8 cellular contexts compared by ENCODE assay signal in genomic region chr12:89709994-89710872, GRCh38. TPM values are rescaled to one million over a fixed set of nuclear protein-coding genes. Genes with fewer than 3 reads are reported as not detected.
DNase-seq lines count a peak whose midpoint lies in the region; ATAC-seq, FAIRE-seq and TF ChIP-seq lines count a peak whose summit lies in the region.

No MANE protein-coding gene starts in this region.

- H3K27me3 Mint-ChIP-seq in Calu3 (ENCODE audit: unreplicated experiment) = no peaks in the 10 kb centered on the region

- WGBS in GM23248 (ENCODE audit: low coverage in 1 of 2, low lambda C conversion rate in 2 of 2, missing lambda C conversion rate in 2 of 2), 2 experiments = 4 to 5% methylated on average over 45 of the region's 45 CpGs

- H3K27ac ChIP-seq in GM23248 (peak overlapping the region; percentile 90), PC-9 (peak overlapping the region; percentile 59), kidney (ENCODE audit: low read depth in 2 of 2, low read length in 2 of 2) (peak overlapping the region; percentile 98)

- H3K4me1 ChIP-seq in GM23248 (ENCODE audit: insufficient read depth) (peaks cover 15% of the 10 kb centered on the region; the same call in 1 of the 2 replicates), PC-9 (replicated peaks; ENCODE audit: insufficient read depth) (peaks cover 26% of the 10 kb centered on the region), kidney (ENCODE audit: control insufficient read depth in 1 of 2, insufficient read depth in 1 of 2, low read depth in 1 of 2, low read length in 2 of 2) (peaks cover 0 to 9% of the 10 kb centered on the region in 2 donors)

- DNase-seq in Calu3 (peak; percentile 61), GM23248 (peak; percentile 74), PC-9 (no peak), bronchial epithelial cell (ENCODE audit: low read depth) (peak; percentile 27), kidney (peak; percentile 93), RCC 7860 (ENCODE audit: low spot score) (no peak)
- peak; percentile 17 to 33 for DNase-seq in stimulated activated CD4-positive, alpha-beta T cell treated with anti-CD3 and anti-CD28 coated beads, Interleukin-1b, Interleukin-23, amount 100 ng/mL, for 4 hours (ENCODE audit: low read depth in 2 of 2)

- H2AFZ ChIP-seq in GM23248 = peak overlapping the region; percentile 78
- H2AFZ ChIP-seq in PC-9 = peak overlapping the region; percentile 98

- no peaks in the 10 kb centered on the region for H4K20me1 ChIP-seq in GM23248 (ENCODE audit: insufficient read depth)
- 0 out of 2 replicates have a peak, but pooled peaks cover 6% of the 10 kb centered on the region for H4K20me1 ChIP-seq in PC-9 (ENCODE audit: insufficient read depth)

- CTCF ChIA-PET in Calu3 (lab: Charles Lee) (interaction anchor here (1.0 to 1.4 kb wide), 2 partner anchors 28 to 279 kb away, joined by 4 read pairs; no protein-coding TSS in a partner anchor), PC-9 (lab: Charles Lee) (interaction anchor here (0.6 kb wide), 1 partner anchor 251 kb away, joined by 3 read pairs; no protein-coding TSS in a partner anchor)

- H3K4me3 Mint-ChIP-seq in Calu3 (ENCODE audit: low read depth, unreplicated experiment) = peak overlapping the region; percentile 91

- H3K4me2 ChIP-seq in GM23248 (ENCODE audit: unreplicated experiment) (peak overlapping the region; percentile 82), PC-9 (peak overlapping the region; percentile 79)

- intact Hi-C loops in Calu3 (cut with micrococcal nuclease; ENCODE audit: unreplicated experiment) = loop anchor here (1.0 to 5.0 kb wide), 5 partner anchors 46 to 252 kb away; no protein-coding TSS in a partner anchor
- intact Hi-C loops in PC-9 (cut with micrococcal nuclease; ENCODE audit: unreplicated experiment) = loop anchor here (1.0 to 5.0 kb wide), 5 partner anchors 46 to 392 kb away; no protein-coding TSS in a partner anchor
- intact Hi-C loops in kidney (cut with DNase I) = no loop called here

- in situ Hi-C loops in GM23248 (cut with MboI) = no loop called here

- H3K4me3 ChIP-seq in GM23248 (peak overlapping the region; percentile 90), PC-9 (peak overlapping the region; percentile 93), bronchial epithelial cell (ENCODE audit: low read depth, low read length) (peak overlapping the region; percentile 92), kidney (ENCODE audit: low read length in 2 of 2) (peak overlapping the region; percentile 74 to 88)

- H3K36me3 ChIP-seq in GM23248 (ENCODE audit: low read depth) (no peaks in the 10 kb centered on the region), PC-9 (ENCODE audit: low read depth) (no peaks in the 10 kb centered on the region), bronchial epithelial cell (ENCODE audit: control insufficient read depth, insufficient read depth, low read length) (no peaks in the 10 kb centered on the region), kidney (ENCODE audit: control insufficient read depth in 1 of 2, insufficient read depth in 2 of 2, low read length in 2 of 2) (no peaks in the 10 kb centered on the region)

- FAIRE-seq in bronchial epithelial cell (lab: Jason Lieb, UNC) (no peak), kidney (lab: Jason Lieb, UNC) (no peak), RCC 7860 (lab: Jason Lieb, UNC) (no peak)

- peaks cover 4% of the 10 kb centered on the region for H3K9me3 Mint-ChIP-seq in Calu3 (ENCODE audit: low read depth, unreplicated experiment)

- H3K9ac ChIP-seq in GM23248 (peak overlapping the region; percentile 95), kidney (ENCODE audit: low read length in 2 of 2) (peak overlapping the region; percentile 81 to 87)

- H3K9me3 ChIP-seq in GM23248 (ENCODE audit: low read depth) (no peaks in the 10 kb centered on the region), PC-9 (ENCODE audit: insufficient read depth, low read depth) (no peaks in the 10 kb centered on the region), kidney (ENCODE audit: control insufficient read depth in 1 of 2, low read length in 2 of 2) (no peaks in the 10 kb centered on the region)

- ATAC-seq in GM18519 (IDR thresholded peaks at IDR 0.05; ENCODE audit: low FRiP score, unreplicated experiment) = no peak

- peaks cover 31% of the 10 kb centered on the region for H3K79me2 ChIP-seq in GM23248 (ENCODE audit: insufficient read depth)
- peaks cover 33% of the 10 kb centered on the region for H3K79me2 ChIP-seq in PC-9 (ENCODE audit: low read depth)

- H3F3A ChIP-seq in GM23248 (ENCODE audit: insufficient read depth) (peaks cover 13% of the 10 kb centered on the region; the same call in 1 of the 2 replicates), PC-9 (ENCODE audit: insufficient read depth, low read depth) (no peaks in the 10 kb centered on the region)

- H3K27me3 ChIP-seq in GM23248 (replicated peaks; ENCODE audit: insufficient read depth) = no peaks in the 10 kb centered on the region
- no peaks in the 10 kb centered on the region for H3K27me3 ChIP-seq in PC-9 (ENCODE audit: insufficient read depth, low read depth)
- no peaks in the 10 kb centered on the region for H3K27me3 ChIP-seq in bronchial epithelial cell (ENCODE audit: control insufficient read depth, insufficient read depth, low read length)

- POLR2A ChIA-PET in PC-9 (lab: Charles Lee; ENCODE audit: unreplicated experiment) = no interaction called here

- H3K36me3 Mint-ChIP-seq in Calu3 (ENCODE audit: insufficient read depth, unreplicated experiment) = peaks cover 46% of the 10 kb centered on the region

- H3K27ac Mint-ChIP-seq in Calu3 (ENCODE audit: unreplicated experiment) = peak overlapping the region; percentile 100

- H3K4me1 Mint-ChIP-seq in Calu3 (ENCODE audit: low read depth, unreplicated experiment) = peaks cover 15% of the 10 kb centered on the region

- TF ChIP-seq CTCF in Calu3 (IDR thresholded peaks at IDR 0.05; ENCODE audit: unreplicated experiment) (no peak), PC-9 (conservative IDR thresholded peaks at IDR 0.05) (no peak), bronchial epithelial cell (IDR thresholded peaks at IDR 0.05; ENCODE audit: insufficient read depth, low read length, severe bottlenecking) (no peak), kidney (IDR thresholded peaks at IDR 0.05; ENCODE audit: borderline replicate concordance, extremely low read depth, insufficient read depth) (no peak)

- H3K9me2 ChIP-seq in GM23248 (ENCODE audit: insufficient read depth) (no peaks in the 10 kb centered on the region), PC-9 (ENCODE audit: insufficient read depth) (no peaks in the 10 kb centered on the region)

- BruUV-seq in Calu3 (replicated peaks; lab: Mats Ljungman, UMichigan) (TSS peak; percentile 72), PC-9 (replicated peaks; lab: Mats Ljungman, UMichigan) (TSS peak; percentile 89)

RNA-seq across cellular contexts. Expression of gene ATP2B1, which starts 1.6 kb away (rescaled TPM):
- total RNA-seq in Calu3 (2022) (73.6 and 77.3 TPM in 2 replicates), PC-9 (2021) (29.4 and 32.0 TPM in 2 replicates), bronchial epithelial cell (69.8 and 80.8 TPM in 2 replicates), kidney (53.4 TPM)
- total RNA-seq in GM23248 (2014; rRNA removed; shearing (Covaris generic)) = 34.5 and 42.4 TPM in 2 replicates
- polyA plus RNA-seq in GM23248 (2016; fragmentation: Nextera tagmentation; extraction: Ambion mirVana) (78.5 and 80.1 TPM in 2 replicates), kidney (ENCODE audit: insufficient read depth, low read depth, low replicate concordance) (6.3 TPM)

Comparison
In these comparisons a context has a peak if more than half of its experiments do, and no peak if none do; other contexts are left out.
1. DNase-seq: peak in Calu3 (single experiment), GM23248 (single experiment), bronchial epithelial cell (single experiment), kidney (single experiment) and stimulated activated CD4-positive, alpha-beta T cell treated with anti-CD3 and anti-CD28 coated beads, Interleukin-1b, Interleukin-23, amount 100 ng/mL, for 4 hours (2 of 2); none in PC-9 (0 of 2) and RCC 7860 (single experiment).
2. Peak in every context shown above with its lines, with median percentiles within 50 percentile points of each other: H3K27ac ChIP-seq and H3K4me3 ChIP-seq.